24 cellular contexts compared by ENCODE assay signal in the genomic region with DNA sequence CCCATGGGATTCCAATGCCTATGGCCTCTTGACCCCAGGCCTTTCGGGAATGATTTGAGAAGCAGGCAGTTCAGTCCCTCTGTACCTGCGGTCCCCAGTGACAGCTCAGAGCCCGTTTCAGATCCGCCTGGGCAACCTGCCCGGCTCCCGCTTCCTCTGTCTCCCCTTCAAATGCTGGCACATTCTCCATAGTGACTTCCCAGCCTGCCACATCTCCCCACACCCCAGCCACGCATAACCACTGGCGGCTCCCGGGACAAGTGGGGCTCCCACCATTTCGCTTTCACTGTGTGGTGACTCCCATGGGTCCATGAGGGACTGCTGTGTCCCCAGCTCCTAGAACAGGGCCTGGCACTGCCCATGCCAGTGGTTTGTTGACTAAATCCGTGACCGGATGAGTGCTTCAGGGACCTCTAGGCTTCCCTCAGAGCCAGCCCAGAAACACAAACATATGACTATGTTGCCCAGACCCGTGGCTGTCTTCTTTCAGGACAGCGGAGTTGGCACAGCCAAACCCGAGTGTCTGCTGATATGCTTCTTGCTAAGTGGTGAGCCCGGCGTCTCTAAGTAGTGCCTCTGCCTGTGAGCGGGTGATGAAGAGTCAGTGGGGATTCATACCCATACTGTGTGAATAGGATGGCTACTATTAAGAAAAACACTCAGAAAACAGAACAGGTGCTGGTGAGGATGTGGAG.
DNase-seq lines count a peak whose midpoint lies in the region; ATAC-seq lines count a peak whose summit lies in the region.
"Had no signal": no experiment of that assay in that cellular context is flagged by ENCODE, and none has a peak within 500 bp of the region (broad histone marks: within the 10 kb centered on the region; RNA-seq: fewer than 3 reads in every experiment).

No MANE protein-coding gene starts in this region.

- H3K9me3 Mint-ChIP-seq in stimulated activated memory B cell treated with anti-CD40 and anti-IgM and Interleukin-4, amounts not matched to agents 10 μg/mL and 1 μg/mL and 100 μg/mL, for 72 hours, result no peaks in the 10 kb centered on the region
- H3K9me3 Mint-ChIP-seq: activated naive CD4-positive, alpha-beta T cell treated with anti-CD3 and anti-CD28 coated beads, Interleukin-2, amount 50 U/mL, for 72 hours; activated T-cell treated with anti-CD3 and anti-CD28 coated beads, Interleukin-2, amount 50 U/mL, for 72 hours; effector memory CD8-positive, alpha-beta T cell; stimulated activated naive CD8-positive, alpha-beta T cell treated with anti-CD3 and anti-CD28 coated beads, Interleukin-15, Interleukin-2, amounts not matched to agents 100 ng/mL and 50 ng/mL, for 24 hours had no signal

- H3K9me3 ChIP-seq in mesenchymal stem cell (ENCODE audit: control insufficient read depth, low read length) (no peaks in the 10 kb centered on the region), stomach smooth muscle (ENCODE audit: control insufficient read depth in 2 of 2, low read length in 2 of 2) (no peaks in the 10 kb centered on the region)
- H3K9me3 ChIP-seq: ascending aorta, esophagus squamous epithelium had no signal

- H3K14ac ChIP-seq in mesenchymal stem cell (ENCODE audit: low read length in 2 of 2), result no peak overlapping the region

- no peak overlapping the region for H3K23ac ChIP-seq in mesenchymal stem cell (ENCODE audit: low read length in 2 of 2)

- no peak for ATAC-seq in HG03432 (IDR thresholded peaks at IDR 0.05; ENCODE audit: unreplicated experiment)
- no peak for ATAC-seq in stimulated activated memory B cell treated with anti-CD40 and anti-IgM and Interleukin-4, amounts not matched to agents 10 μg/mL and 1 μg/mL and 100 μg/mL, for 72 hours
- ATAC-seq: activated CD4-positive, alpha-beta T cell treated with anti-CD3 and anti-CD28 coated beads for 36 hours; activated naive CD4-positive, alpha-beta T cell treated with anti-CD3 and anti-CD28 coated beads, Interleukin-2, amount 50 U/mL, for 72 hours; activated T-cell treated with anti-CD3 and anti-CD28 coated beads, Interleukin-2, amount 50 U/mL, for 72 hours; effector memory CD8-positive, alpha-beta T cell; HCT116 had no signal

- H3K79me1 ChIP-seq in mesenchymal stem cell (replicated peaks; ENCODE audit: low read length, poor library complexity, severe bottlenecking), result peaks cover 51% of the 10 kb centered on the region

- H3K18ac ChIP-seq in mesenchymal stem cell (ENCODE audit: low read depth in 1 of 2, low read length in 2 of 2), result peak overlapping the region in 1 of 2 experiments; percentile 80

- H3K9ac ChIP-seq in mesenchymal stem cell (ENCODE audit: low read length) (no peak overlapping the region), stomach smooth muscle (ENCODE audit: low read length in 2 of 2) (peak overlapping the region; percentile 6 to 55)

- H4K91ac ChIP-seq in mesenchymal stem cell (ENCODE audit: low read length), result peak overlapping the region; percentile 2

- peak overlapping the region; percentile 5 to 35 for H3K4ac ChIP-seq in mesenchymal stem cell (ENCODE audit: low read depth in 1 of 2, low read length in 2 of 2)

- H3K27me3 Mint-ChIP-seq in stimulated activated memory B cell treated with anti-CD40 and anti-IgM and Interleukin-4, amounts not matched to agents 10 μg/mL and 1 μg/mL and 100 μg/mL, for 72 hours, result peaks cover 17% of the 10 kb centered on the region
- H3K27me3 Mint-ChIP-seq: activated CD4-positive, alpha-beta T cell treated with anti-CD3 and anti-CD28 coated beads for 36 hours; B cell; stimulated activated naive CD8-positive, alpha-beta T cell treated with anti-CD3 and anti-CD28 coated beads, Interleukin-15, Interleukin-2, amounts not matched to agents 100 ng/mL and 50 ng/mL, for 24 hours had no signal

- peak; percentile 13 for DNase-seq in DMS79 treated with DMSO at 0.1 percent for 48 hours (lab: John Stamatoyannopoulos, UW)
- DNase-seq in DMS79 (lab: John Stamatoyannopoulos, UW), result no peak
- DNase-seq in astrocyte of the hippocampus (ENCODE audit: low read depth, low spot score), result peak; percentile 28
- DNase-seq in mesenchymal stem cell, result no peak
- no peak for DNase-seq in cortex of kidney (lab: John Stamatoyannopoulos, UW)
- DNase-seq: activated CD4-positive, alpha-beta T cell treated with anti-CD3 and anti-CD28 coated beads for 36 hours; activated T-cell treated with anti-CD3 and anti-CD28 coated beads, Interleukin-2, amount 50 U/mL, for 72 hours; effector memory CD8-positive, alpha-beta T cell; esophagus squamous epithelium; Karpas-422; left colon; NCI-H2171; NCI-H526 treated with DMSO at 0.1 percent for 48 hours; SHP77 treated with DMSO at 0.1 percent for 48 hours; trophoblast cell had no signal

- H3K36me3 ChIP-seq in mesenchymal stem cell (ENCODE audit: control insufficient read depth in 1 of 2, insufficient read depth in 2 of 2, low read depth in 1 of 2, low read length in 2 of 2) (peaks cover 0 to 14% of the 10 kb centered on the region in 2 experiments), stomach smooth muscle (ENCODE audit: control insufficient read depth in 2 of 2, insufficient read depth in 2 of 2, low read length in 2 of 2) (no peaks in the 10 kb centered on the region)
- H3K36me3 ChIP-seq: ascending aorta, esophagus squamous epithelium had no signal

- H3K27ac Mint-ChIP-seq in stimulated activated memory B cell treated with anti-CD40 and anti-IgM and Interleukin-4, amounts not matched to agents 10 μg/mL and 1 μg/mL and 100 μg/mL, for 72 hours, result no peak overlapping the region
- H3K27ac Mint-ChIP-seq: activated CD4-positive, alpha-beta T cell treated with anti-CD3 and anti-CD28 coated beads for 36 hours; activated naive CD4-positive, alpha-beta T cell treated with anti-CD3 and anti-CD28 coated beads, Interleukin-2, amount 50 U/mL, for 72 hours; activated T-cell treated with anti-CD3 and anti-CD28 coated beads, Interleukin-2, amount 50 U/mL, for 72 hours; B cell; effector memory CD8-positive, alpha-beta T cell; stimulated activated naive CD8-positive, alpha-beta T cell treated with anti-CD3 and anti-CD28 coated beads, Interleukin-15, Interleukin-2, amounts not matched to agents 100 ng/mL and 50 ng/mL, for 24 hours had no signal

- peak overlapping the region in 1 of 2 experiments; percentile 55 for H2BK12ac ChIP-seq in mesenchymal stem cell (ENCODE audit: low read length in 2 of 2)

- H3K4me3 ChIP-seq in mesenchymal stem cell (ENCODE audit: insufficient read depth in 1 of 2, low read depth in 1 of 2, low read length in 2 of 2), result no peak overlapping the region
- peak overlapping the region; percentile 49 for H3K4me3 ChIP-seq in stomach smooth muscle (ENCODE audit: low read length in 2 of 2)
- H3K4me3 ChIP-seq: ascending aorta, esophagus squamous epithelium had no signal

- H3K4me1 Mint-ChIP-seq in stimulated activated memory B cell treated with anti-CD40 and anti-IgM and Interleukin-4, amounts not matched to agents 10 μg/mL and 1 μg/mL and 100 μg/mL, for 72 hours, result no peaks in the 10 kb centered on the region
- H3K4me1 Mint-ChIP-seq: activated CD4-positive, alpha-beta T cell treated with anti-CD3 and anti-CD28 coated beads for 36 hours; B cell had no signal

- 97% methylated on average over 18 of the region's 18 CpGs for WGBS in mesenchymal stem cell

- H2BK120ac ChIP-seq in mesenchymal stem cell (ENCODE audit: low read depth, low read length), result no peak overlapping the region

- H3K4me3 Mint-ChIP-seq in stimulated activated memory B cell treated with anti-CD40 and anti-IgM and Interleukin-4, amounts not matched to agents 10 μg/mL and 1 μg/mL and 100 μg/mL, for 72 hours, result no peak overlapping the region
- H3K4me3 Mint-ChIP-seq: activated CD4-positive, alpha-beta T cell treated with anti-CD3 and anti-CD28 coated beads for 36 hours; activated T-cell treated with anti-CD3 and anti-CD28 coated beads, Interleukin-2, amount 50 U/mL, for 72 hours; B cell; effector memory CD8-positive, alpha-beta T cell; stimulated activated naive CD8-positive, alpha-beta T cell treated with anti-CD3 and anti-CD28 coated beads, Interleukin-15, Interleukin-2, amounts not matched to agents 100 ng/mL and 50 ng/mL, for 24 hours had no signal

- H3K27ac ChIP-seq in mesenchymal stem cell (ENCODE audit: low read length, poor library complexity, severe bottlenecking), result no peak overlapping the region
- peak overlapping the region; percentile 82 for H3K27ac ChIP-seq in stomach smooth muscle (ENCODE audit: low read length)
- H3K27ac ChIP-seq: 22Rv1, ascending aorta had no signal

- peaks cover 30% of the 10 kb centered on the region for H3K4me1 ChIP-seq in mesenchymal stem cell (ENCODE audit: control insufficient read depth, insufficient read depth, low read depth, low read length)
- peaks cover 65% of the 10 kb centered on the region for H3K4me1 ChIP-seq in stomach smooth muscle (ENCODE audit: control insufficient read depth, insufficient read depth, low read length)
- H3K4me1 ChIP-seq: ascending aorta had no signal

- H4K8ac ChIP-seq in mesenchymal stem cell (ENCODE audit: low read length), result no peak overlapping the region

- H2AFZ ChIP-seq in mesenchymal stem cell (ENCODE audit: low read depth, low read length), result no peak overlapping the region

- H3K27me3 ChIP-seq in mesenchymal stem cell (ENCODE audit: control insufficient read depth in 1 of 2, insufficient read depth in 1 of 2, low read length in 2 of 2) (no peaks in the 10 kb centered on the region), stomach smooth muscle (ENCODE audit: control insufficient read depth in 1 of 2, insufficient read depth in 2 of 2, low read length in 2 of 2) (no peaks in the 10 kb centered on the region)
- H3K27me3 ChIP-seq: ascending aorta had no signal

- no peak overlapping the region for H3K4me2 ChIP-seq in mesenchymal stem cell (ENCODE audit: low read length, poor library complexity, severe bottlenecking)

- H2BK5ac ChIP-seq in mesenchymal stem cell (ENCODE audit: low read depth, low read length, poor library complexity, severe bottlenecking), result no peak overlapping the region

- peak overlapping the region; percentile 4 for H2AK5ac ChIP-seq in mesenchymal stem cell (ENCODE audit: low read length, severe bottlenecking)

- H2BK15ac ChIP-seq in mesenchymal stem cell (ENCODE audit: low read depth, poor library complexity, severe bottlenecking), result no peak overlapping the region

- no peaks in the 10 kb centered on the region for H3K36me3 Mint-ChIP-seq in stimulated activated memory B cell treated with anti-CD40 and anti-IgM and Interleukin-4, amounts not matched to agents 10 μg/mL and 1 μg/mL and 100 μg/mL, for 72 hours
- H3K36me3 Mint-ChIP-seq: activated naive CD4-positive, alpha-beta T cell treated with anti-CD3 and anti-CD28 coated beads, Interleukin-2, amount 50 U/mL, for 72 hours had no signal

Comparison
In these comparisons a context has a peak if more than half of its experiments do, and no peak if none do; other contexts are left out.
1. DNase-seq: peak in DMS79 treated with DMSO at 0.1 percent for 48 hours (single experiment) and astrocyte of the hippocampus (single experiment); none in DMS79 (single experiment), mesenchymal stem cell (single experiment) and cortex of kidney (single experiment).
2. H3K4me3 ChIP-seq: peak in stomach smooth muscle (2 of 2); none in mesenchymal stem cell (0 of 2).